15 cellular contexts compared by ENCODE assay signal in the genomic region with DNA sequence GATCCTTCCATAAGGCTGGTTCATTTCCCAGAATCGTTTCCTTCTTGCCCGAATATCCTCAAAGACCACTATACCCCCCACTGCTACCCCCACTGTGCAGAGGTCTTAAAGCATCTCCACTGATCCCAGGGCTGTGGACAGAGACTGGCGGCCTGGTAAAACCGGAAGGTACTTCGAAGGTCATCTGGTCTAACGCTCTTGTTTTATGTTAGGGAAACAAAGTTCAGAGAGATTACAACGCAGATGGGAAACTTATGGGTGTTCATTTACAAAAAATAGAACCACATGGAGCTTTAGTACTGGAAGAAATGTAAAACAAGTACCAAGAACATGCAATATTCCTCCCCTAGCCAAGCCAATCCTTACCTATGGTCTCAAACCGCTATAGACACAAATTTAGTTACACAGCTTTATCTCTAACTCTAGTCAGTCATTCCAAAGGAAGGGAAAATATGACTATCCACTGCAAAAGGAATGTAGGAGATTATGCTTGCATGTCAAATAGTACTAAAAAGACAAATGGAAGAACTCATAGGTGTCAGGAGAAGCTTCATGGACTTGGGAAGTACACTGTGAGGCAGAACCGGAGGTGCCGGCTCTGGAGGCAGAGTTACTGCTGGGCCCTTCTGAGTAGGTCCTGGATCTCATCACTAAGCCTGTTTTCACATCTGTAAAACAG.
DNase-seq lines count a peak whose midpoint lies in the region; ATAC-seq, FAIRE-seq and TF ChIP-seq lines count a peak whose summit lies in the region.
"Had no signal": no experiment of that assay in that cellular context is flagged by ENCODE, and none has a peak within 500 bp of the region (broad histone marks: within the 10 kb centered on the region; RNA-seq: fewer than 3 reads in every experiment).

No MANE protein-coding gene starts in this region.

- H3K27me3 Mint-ChIP-seq in effector memory CD8-positive, alpha-beta T cell, result no peaks in the 10 kb centered on the region

- H3K4me1 Mint-ChIP-seq in effector memory CD8-positive, alpha-beta T cell (ENCODE audit: low read depth in 2 of 2), result peaks cover 55 to 70% of the 10 kb centered on the region in 2 donors

- ATAC-seq in HG02763 (IDR thresholded peaks at IDR 0.05; ENCODE audit: unreplicated experiment), result no peak
- ATAC-seq in effector memory CD8-positive, alpha-beta T cell (replicated peaks), result no peak
- ATAC-seq: Panc1 had no signal

- H3K4me1 ChIP-seq in mesodermal cell (ENCODE audit: control insufficient read depth, insufficient read depth, low read length, poor library complexity, severe bottlenecking), result peaks cover 23% of the 10 kb centered on the region

- no peaks in the 10 kb centered on the region for H3K9me3 Mint-ChIP-seq in effector memory CD8-positive, alpha-beta T cell

- H3K27ac ChIP-seq in mesodermal cell (ENCODE audit: low read depth, low read length, severe bottlenecking), result peak overlapping the region; percentile 43

- peak; percentile 9 for DNase-seq in AG08395 (ENCODE audit: low spot score)
- no peak for DNase-seq in GM12891 (ENCODE audit: insufficient read length, low spot score)
- DNase-seq in dermis microvascular lymphatic vessel endothelial cell (ENCODE audit: low read depth in 2 of 2), result peak; percentile 52 to 62
- no peak for DNase-seq in effector memory CD8-positive, alpha-beta T cell
- no peak for DNase-seq in SHP77 (lab: John Stamatoyannopoulos, UW)
- DNase-seq in CD1c-positive myeloid dendritic cell (ENCODE audit: extremely low spot score), result no peak
- DNase-seq: activated CD4-positive, alpha-beta T cell treated with anti-CD3 and anti-CD28 coated beads, Interleukin-2, amount 50 U/mL, for 1 hour; BE2C; caudate nucleus; mammary epithelial cell; NCI-H1694; NCI-H526 had no signal

- peaks cover 12% of the 10 kb centered on the region for H3K36me3 Mint-ChIP-seq in effector memory CD8-positive, alpha-beta T cell (ENCODE audit: insufficient read depth)

- no peak overlapping the region for H3K4me3 ChIP-seq in mesodermal cell (ENCODE audit: extremely low read depth, insufficient read depth, low read length, poor library complexity, severe bottlenecking)

- H3K9me3 ChIP-seq in mesodermal cell (ENCODE audit: control insufficient read depth, low read length), result no peaks in the 10 kb centered on the region
- H3K9me3 ChIP-seq: BE2C had no signal

- 77 to 79% methylated on average over 6 to 8 of the region's 10 CpGs for WGBS in mesodermal cell (ENCODE audit: insufficient coverage in 2 of 2), 2 experiments

- H3K36me3 ChIP-seq in mesodermal cell (ENCODE audit: control insufficient read depth, insufficient read depth, low read length), result no peaks in the 10 kb centered on the region
- H3K36me3 ChIP-seq: BE2C had no signal

- peak overlapping the region in 1 of 2 donors; percentile 63 for H3K27ac Mint-ChIP-seq in effector memory CD8-positive, alpha-beta T cell

- no peak for TF ChIP-seq POLR2A in GM12891 (IDR thresholded peaks at IDR 0.05; ENCODE audit: low read depth, low read length)

- no peak overlapping the region for H3K4me3 Mint-ChIP-seq in effector memory CD8-positive, alpha-beta T cell

- FAIRE-seq in GM12891 (lab: Jason Lieb, UNC), result peak; percentile 16

TF ChIP-seq in GM12891, 5 proteins besides CTCF, POLR2A, EP300 and RAD21:
- no peak for TF ChIP-seq POU2F2 (IDR thresholded peaks at IDR 0.05; ENCODE audit: low read depth, low read length)
- TF ChIP-seq PAX5 (IDR thresholded peaks at IDR 0.05; ENCODE audit: insufficient read depth, low read length, severe bottlenecking), result no peak
- TF ChIP-seq SPI1 (IDR thresholded peaks at IDR 0.05; ENCODE audit: low read depth, low read length), result no peak
- no peak for TF ChIP-seq TAF1 (IDR thresholded peaks at IDR 0.05; ENCODE audit: low read depth, low read length)
- TF ChIP-seq POLR2AphosphoS5 (IDR thresholded peaks at IDR 0.05; ENCODE audit: low read depth, low read length), result no peak

Comparison
In these comparisons a context has a peak if more than half of its experiments do, and no peak if none do; other contexts are left out.
1. DNase-seq: peak in AG08395 (single experiment) and dermis microvascular lymphatic vessel endothelial cell (2 of 2); none in GM12891 (single experiment), effector memory CD8-positive, alpha-beta T cell (0 of 3), SHP77 (0 of 2) and CD1c-positive myeloid dendritic cell (single experiment).